In genomic region chr4:128298852-128299251, GRCh38 we compare ENCODE assay signal across 16 cellular contexts. TPM values are rescaled to one million over a fixed set of nuclear protein-coding genes. Genes with fewer than 3 reads are reported as not detected.
A peak's percentile ranks its signal among the peaks of the same experiment; 100 is the strongest.
DNase-seq lines count a peak whose midpoint lies in the region; ATAC-seq, FAIRE-seq and TF ChIP-seq lines count a peak whose summit lies in the region.
"Had no signal": no experiment of that assay in that cellular context is flagged by ENCODE, and none has a peak within 500 bp of the region (broad histone marks: within the 10 kb centered on the region; RNA-seq: fewer than 3 reads in every experiment).

No MANE protein-coding gene starts in this region.

- H3K36me3 ChIP-seq in HepG2 (replicated peaks in 1 of 2; ENCODE audit: control insufficient read depth in 1 of 2, insufficient read depth in 2 of 2, low read length in 2 of 2) (no peaks in the 10 kb centered on the region), esophagus muscularis mucosa (peaks cover 0 to 7% (median 0%) of the 10 kb centered on the region in 4 donors)
- H3K36me3 ChIP-seq: cardiac muscle cell, sigmoid colon had no signal

- no peak for TF ChIP-seq POLR2A in HepG2 (IDR thresholded peaks at IDR 0.05; ENCODE audit: insufficient read depth in 1 of 2, low read depth in 2 of 2, low read length in 2 of 2)
- TF ChIP-seq POLR2A in esophagus muscularis mucosa (IDR thresholded peaks at IDR 0.05; ENCODE audit: low read depth), result no peak

- POLR2A ChIA-PET in HepG2 (lab: Yijun Ruan, JAX), result no interaction called here

- intact Hi-C loops in HepG2 (cut with micrococcal nuclease; ENCODE audit: unreplicated experiment) (no loop called here), esophagus muscularis mucosa (cut with DNase I) (no loop called here)

- TF ChIP-seq EP300 in HepG2 (IDR thresholded peaks at IDR 0.05; ENCODE audit: low read depth in 2 of 2, low read length in 2 of 2) (no peak), HepG2 (CRISPR knock-in tag; IDR thresholded peaks at IDR 0.05; ENCODE audit: borderline replicate concordance) (no peak), esophagus muscularis mucosa (IDR thresholded peaks at IDR 0.05) (no peak)

- H3K9ac ChIP-seq in HepG2 (ENCODE audit: insufficient read depth, low read depth, low read length), result no peak overlapping the region

- H3K27ac ChIP-seq in HepG2 (ENCODE audit: extremely low read length, insufficient read depth, low read length) (no peak overlapping the region), esophagus muscularis mucosa (replicated peaks in 1 of 4) (no peak overlapping the region)
- H3K27ac ChIP-seq: cardiac muscle cell had no signal

- peak; percentile 72 for ATAC-seq in GM21367 (IDR thresholded peaks at IDR 0.05; ENCODE audit: unreplicated experiment)
- ATAC-seq in HepG2, result peak; percentile 73
- ATAC-seq in GM21528 (IDR thresholded peaks at IDR 0.05; ENCODE audit: low FRiP score, unreplicated experiment), result no peak

- no peaks in the 10 kb centered on the region for H3K9me3 ChIP-seq in HepG2 (ENCODE audit: low read length)
- H3K9me3 ChIP-seq in esophagus muscularis mucosa, result no peaks in the 10 kb centered on the region
- H3K9me3 ChIP-seq: sigmoid colon had no signal

- TF ChIP-seq CTCF in GM12872 (IDR thresholded peaks at IDR 0.05; ENCODE audit: insufficient read depth, low read depth, low read length) (peak; percentile 19; the same call in 1 of the 3 replicates), HepG2 (CRISPR knock-in tag; IDR thresholded peaks at IDR 0.05) (no peak), esophagus muscularis mucosa (IDR thresholded peaks at IDR 0.05) (no peak)

- CTCF ChIA-PET in HepG2 (lab: Yijun Ruan, JAX; ENCODE audit: low intra/inter-chr PET ratio, low total read pairs), result no interaction called here

- WGBS in HepG2 (ENCODE audit: low lambda C conversion rate), result 49% methylated on average over 2 of the region's 2 CpGs
- whole genome bisulfite sequencing in esophagus muscularis mucosa, result 71% methylated on average over 2 of the region's 2 CpGs

- no peak overlapping the region for H3K4me2 ChIP-seq in HepG2 (ENCODE audit: low read depth, low read length)

- no peak for TF ChIP-seq RAD21 in HepG2 (CRISPR knock-in tag; IDR thresholded peaks at IDR 0.05)

- H4K20me1 ChIP-seq in HepG2 (ENCODE audit: insufficient read depth, low read length), result no peaks in the 10 kb centered on the region

- BruUV-seq in HepG2 (replicated peaks; lab: Mats Ljungman, UMichigan), result no TSS peak

- DNase-seq in LHCN-M2 (ENCODE audit: low read depth), result peak; percentile 13
- DNase-seq in HepG2 (ENCODE audit: low spot score), result no peak
- DNase-seq in activated CD4-positive, alpha-beta T cell treated with anti-CD3 and anti-CD28 coated beads for 4 hours, result no peak
- no peak for DNase-seq in esophagus muscularis mucosa (ENCODE audit: extremely low spot score)
- DNase-seq in OCI-M2 (lab: John Stamatoyannopoulos, UW; ENCODE audit: unreplicated experiment), result no peak
- DNase-seq: activated naive CD4-positive, alpha-beta T cell treated with anti-CD3 and anti-CD28 coated beads for 36 hours; glutamatergic neuron; kidney glomerular epithelial cell; NCI-H1694; NCI-H774; sigmoid colon had no signal

- H3K79me2 ChIP-seq in HepG2 (ENCODE audit: insufficient read depth, low read length), result no peaks in the 10 kb centered on the region

- peaks cover 14% of the 10 kb centered on the region for H3K4me1 ChIP-seq in HepG2 (ENCODE audit: insufficient read depth, low read length)
- H3K4me1 ChIP-seq in esophagus muscularis mucosa, result peaks cover 3 to 15% (median 8%) of the 10 kb centered on the region in 4 donors

- H3K4me3 ChIP-seq in HepG2 (replicated peaks in 1 of 3; ENCODE audit: insufficient read depth in 1 of 3, low read depth in 2 of 3, low read length in 3 of 3) (no peak overlapping the region), esophagus muscularis mucosa (no peak overlapping the region)
- H3K4me3 ChIP-seq: cardiac muscle cell, sigmoid colon had no signal

- no peak for FAIRE-seq in HepG2 (lab: Jason Lieb, UNC)
- FAIRE-seq: endometrium had no signal

- H3K27me3 ChIP-seq in HepG2 (ENCODE audit: control insufficient read depth in 1 of 2, insufficient read depth in 2 of 2, low read length in 2 of 2) (peaks cover 2% of the 10 kb centered on the region in 2 experiments; a peak in 1 of 5 replicates), esophagus muscularis mucosa (no peaks in the 10 kb centered on the region)
- H3K27me3 ChIP-seq: cardiac muscle cell, sigmoid colon had no signal

- in situ Hi-C loops in HepG2 (cut with HindIII; ENCODE audit: extremely low pct_ligation_motif_present, low pct_unique_long_range_greater_than_20kb), result no loop called here

- no peak overlapping the region for H2AFZ ChIP-seq in HepG2 (ENCODE audit: low read length)

TF ChIP-seq in HepG2, 621 proteins besides CTCF, POLR2A, EP300 and RAD21:
- TF ChIP-seq CEBPB (IDR thresholded peaks at IDR 0.05; ENCODE audit: borderline replicate concordance, low read depth, low read length), result peak; percentile 35; the same call in 1 of the 2 replicates
- TF ChIP-seq TBX3 (IDR thresholded peaks at IDR 0.05; ENCODE audit: borderline replicate concordance), result no peak
- no peak for TF ChIP-seq KAT7 (CRISPR knock-in tag; IDR thresholded peaks at IDR 0.05; ENCODE audit: borderline replicate concordance)
- TF ChIP-seq ZSCAN25 (CRISPR knock-in tag; IDR thresholded peaks at IDR 0.05), result no peak
TF ChIP-seq in HepG2: peak in this region for 1.

RNA-seq across cellular contexts. Expression of gene PGRMC2, which starts 11.2 kb away (rescaled TPM):
- total RNA-seq in LHCN-M2 (2014; rRNA removed) (16.9 and 23.5 TPM in 2 replicates), HepG2 (2016; rRNA removed; fragmentation: Illumina TruSeq; extraction: Trizol) (19.8 and 27.2 TPM in 2 replicates), esophagus muscularis mucosa (10 to 100 TPM; 57.3 to 74.3 (median 59.4) TPM)
- polyA plus RNA-seq in LHCN-M2 (2012), result 80.1 TPM
- 5.6 and 7.3 TPM in 2 replicates for total RNA-seq in HepG2 (2016; cell fraction: cytosol; rRNA removed; fragmentation: Illumina TruSeq; extraction: Trizol; ENCODE audit: low read depth)
- 18.8 and 21.0 TPM in 2 replicates for total RNA-seq in HepG2 (2016; cell fraction: insoluble cytoplasmic fraction; rRNA removed; fragmentation: Illumina TruSeq; extraction: Trizol)
- total RNA-seq in HepG2 (2016; cell fraction: membrane; rRNA removed; fragmentation: Illumina TruSeq; extraction: Trizol), result 22.0 and 23.6 TPM in 2 replicates
- total RNA-seq in HepG2 (2016; cell fraction: nucleus; rRNA removed; fragmentation: Illumina TruSeq; extraction: Trizol), result 38.9 and 41.1 TPM in 2 replicates
- 15.4 and 16.0 TPM in 2 replicates for polyA plus RNA-seq in HepG2 (2011; rRNA removed)
- polyA plus RNA-seq in HepG2 (2011; cell fraction: cytosol; rRNA removed), result 5.6 and 9.7 TPM in 2 replicates
- polyA plus RNA-seq in HepG2 (2011; cell fraction: nucleus; rRNA removed), result 3.3 and 5.9 TPM in 2 replicates
- polyA plus RNA-seq in HepG2 (2012), result 88.6 and 121 TPM in 2 replicates
- polyA plus RNA-seq in HepG2 (2016; cell fraction: cytosol; fragmentation: Illumina TruSeq; extraction: Trizol; ENCODE audit: low read depth), result 16.7 and 17.1 TPM in 2 replicates
- polyA plus RNA-seq in HepG2 (2016; cell fraction: insoluble cytoplasmic fraction; fragmentation: Illumina TruSeq; extraction: Trizol; ENCODE audit: low read depth), result 56.1 and 64.1 TPM in 2 replicates
- 31.4 and 36.4 TPM in 2 replicates for polyA plus RNA-seq in HepG2 (2016; cell fraction: membrane; fragmentation: Illumina TruSeq; extraction: Trizol; ENCODE audit: low read depth)
- 142 and 152 TPM in 2 replicates for polyA plus RNA-seq in HepG2 (2016; cell fraction: nucleus; fragmentation: Illumina TruSeq; extraction: Trizol; ENCODE audit: insufficient read depth, low read depth)
- 2.3 TPM in 2 replicates for polyA minus RNA-seq in HepG2 (2011; rRNA and poly(A)+ RNA removed; ENCODE audit: low replicate concordance)
- 9.8 and 11.8 TPM in 2 replicates for polyA minus RNA-seq in HepG2 (2011; cell fraction: cytosol; rRNA and poly(A)+ RNA removed)
- polyA minus RNA-seq in HepG2 (2011; cell fraction: nucleus; rRNA and poly(A)+ RNA removed), result 6.7 and 10.9 TPM in 2 replicates
